9 cellular contexts compared by ENCODE assay signal in the genomic region with DNA sequence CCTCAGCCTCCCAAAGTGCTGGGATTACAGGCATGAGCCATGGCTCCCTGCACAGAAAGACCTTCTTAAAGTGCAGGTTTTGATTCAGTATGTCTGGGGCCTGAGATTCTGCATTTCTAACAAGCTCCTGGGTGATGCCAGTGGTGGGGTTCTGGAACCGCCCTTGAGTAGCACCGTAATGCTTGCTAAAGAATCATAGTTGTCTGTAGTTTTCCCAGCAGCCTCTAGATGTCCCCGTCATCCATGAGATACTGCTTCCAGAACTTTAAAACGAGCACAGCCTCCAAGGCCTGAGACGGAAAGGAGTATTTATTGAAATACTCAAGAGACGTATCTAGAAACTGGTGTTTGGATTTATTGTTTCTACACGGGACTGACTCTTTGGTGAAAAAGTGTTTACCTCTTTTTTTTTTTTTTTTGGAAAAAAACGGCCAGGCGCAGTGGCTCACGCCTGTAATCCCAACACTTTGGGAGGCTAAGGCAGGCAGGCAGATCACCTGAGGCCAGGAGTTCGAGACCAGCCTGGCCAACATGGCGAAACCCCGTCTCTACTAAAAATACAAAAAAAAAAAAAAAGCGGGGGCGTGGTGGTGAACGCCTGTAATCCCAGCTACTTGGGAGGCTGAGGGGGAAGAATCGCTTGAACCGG. TPM values are rescaled to one million over a fixed set of nuclear protein-coding genes. Genes with fewer than 3 reads are reported as not detected.
DNase-seq lines count a peak whose midpoint lies in the region; ATAC-seq, FAIRE-seq and TF ChIP-seq lines count a peak whose summit lies in the region.
"Had no signal": no experiment of that assay in that cellular context is flagged by ENCODE, and none has a peak within 500 bp of the region (broad histone marks: within the 10 kb centered on the region; RNA-seq: fewer than 3 reads in every experiment).

No MANE protein-coding gene starts in this region.

- no peaks in the 10 kb centered on the region for H3K9me3 ChIP-seq in K562 (replicated peaks; ENCODE audit: control insufficient read depth, insufficient read depth, low read depth, low read length)

- no peak overlapping the region for H3K9ac ChIP-seq in K562 (ENCODE audit: insufficient read depth in 1 of 2, low read depth in 2 of 2, low read length in 2 of 2)

- BruUV-seq in K562 (replicated peaks; lab: Mats Ljungman, UMichigan), result no TSS peak

- peaks cover 21% of the 10 kb centered on the region for H3K79me2 ChIP-seq in K562 (ENCODE audit: control insufficient read depth, insufficient read depth, low read length)

- H2AFZ ChIP-seq in K562 (ENCODE audit: low read depth, low read length), result no peak overlapping the region

- H3K36me3 ChIP-seq in BJ (ENCODE audit: control insufficient read depth, insufficient read depth, low read length) (no peaks in the 10 kb centered on the region), K562 (ENCODE audit: control insufficient read depth, insufficient read depth, low read length) (peaks cover 19% of the 10 kb centered on the region; the same call in 2 of the 3 replicates)

- ATAC-seq in GM19351 (IDR thresholded peaks at IDR 0.05; ENCODE audit: unreplicated experiment) (peak; percentile 18), SK-N-SH treated with all-trans-retinoic acid at 6 μM for 48 hours (peak; percentile 29), K562 (peak; percentile 40), GM19395 (IDR thresholded peaks at IDR 0.05; ENCODE audit: unreplicated experiment) (no peak)

- POLR2A ChIA-PET in BJ (lab: Charles Lee) (no interaction called here), K562 (lab: Yijun Ruan, JAX) (interaction anchor here (1.4 kb wide), 1 partner anchor 40 kb away, joined by 3 read pairs; no protein-coding TSS in a partner anchor)

- CTCF ChIA-PET in BJ (lab: Yijun Ruan, JAX) (interaction anchor here (0.6 to 1.7 kb wide), 23 partner anchors 9 to 517 kb away, joined by 3 to 10 read pairs (median 3); no protein-coding TSS in a partner anchor), K562 (lab: Yijun Ruan, JAX; ENCODE audit: low intra/inter-chr PET ratio) (interaction anchor here (0.6 to 1.8 kb wide), 6 partner anchors 291 to 735 kb away, joined by 3 to 13 read pairs (median 10); no protein-coding TSS in a partner anchor)

- TF ChIP-seq POLR2A in K562 (conservative IDR thresholded peaks at IDR 0.05), result no peak

- peak; percentile 82 for FAIRE-seq in K562 (lab: Jason Lieb, UNC)

- 0 out of 2 replicates have a peak, but pooled peaks have one; percentile 3 for TF ChIP-seq EP300 in K562 (IDR thresholded peaks at IDR 0.05; ENCODE audit: low read length)

- DNase-seq in BJ (ENCODE audit: low read depth) (no peak), NCI-H1436 treated with DMSO at 0.1 percent for 48 hours (lab: John Stamatoyannopoulos, UW) (peak; percentile 16), K562 (ENCODE audit: extremely low read depth in 1 of 4, low spot score in 3 of 4) (peak; percentile 59 to 85 (median 64)), iPS-NIHi11 (ENCODE audit: low spot score) (peak; percentile 62), smooth muscle cell of the brain vasculature (ENCODE audit: low read depth, low spot score) (peak; percentile 41)

- WGBS in K562 (ENCODE audit: insufficient coverage, low coverage, missing lambda C conversion rate), result 33% methylated on average over 9 of the region's 18 CpGs

- TF ChIP-seq RAD21 in K562 (CRISPR knock-in tag; conservative IDR thresholded peaks at IDR 0.05 in 1 of 2, IDR thresholded peaks at IDR 0.05 in 1 of 2), result peak; percentile 76 to 84

- H4K20me1 ChIP-seq in K562 (replicated peaks; ENCODE audit: control insufficient read depth, insufficient read depth, low read length), result no peaks in the 10 kb centered on the region

- H3K27me3 ChIP-seq in BJ (ENCODE audit: control insufficient read depth, insufficient read depth, low read length) (no peaks in the 10 kb centered on the region), K562 (ENCODE audit: control insufficient read depth in 2 of 2, insufficient read depth in 2 of 2, low read length in 2 of 2) (no peaks in the 10 kb centered on the region)

- no peak overlapping the region for H3K4me2 ChIP-seq in K562 (ENCODE audit: insufficient read depth, low read length)

- H3K27ac ChIP-seq in K562 (ENCODE audit: extremely low read depth, low read depth, low read length), result no peak overlapping the region
- H3K27ac ChIP-seq: skin epidermis had no signal

- H3K9me1 ChIP-seq in K562 (ENCODE audit: control insufficient read depth, insufficient read depth, low read length), result no peaks in the 10 kb centered on the region

- TF ChIP-seq CTCF in BJ (IDR thresholded peaks at IDR 0.05; ENCODE audit: insufficient read depth, low read depth, low read length) (peak; percentile 72), K562 (IDR thresholded peaks at IDR 0.05 in 2 of 3, conservative IDR thresholded peaks at IDR 0.05 in 1 of 3; ENCODE audit: insufficient read depth in 2 of 3, low read depth in 1 of 3, low read length in 3 of 3) (peak; percentile 73 to 90 (median 79))

- H3K4me3 ChIP-seq in BJ (ENCODE audit: low read depth, low read length) (no peak overlapping the region), K562 (no peak overlapping the region)
- H3K4me3 ChIP-seq: skin epidermis had no signal

- H3K4me1 ChIP-seq in K562 (replicated peaks in 1 of 2; ENCODE audit: control insufficient read depth in 2 of 2, insufficient read depth in 2 of 2, low read length in 2 of 2), result peaks cover 17 to 22% of the 10 kb centered on the region in 2 experiments; a peak in 4 of 5 replicates

- intact Hi-C loops in K562 (cut with micrococcal nuclease), result loop anchor here (1.0 to 2.0 kb wide), 3 partner anchors 114 to 290 kb away; no protein-coding TSS in a partner anchor

- in situ Hi-C loops in K562 (cut with MboI), result no loop called here

RNA-seq across cellular contexts. Expression of a gene that starts 2.6 kb away (rescaled TPM):
- polyA plus RNA-seq in BJ (2011; rRNA removed), result 25.7 and 30.8 TPM in 2 replicates
- 28.5 and 37.1 TPM in 2 replicates for polyA minus RNA-seq in BJ (2011; rRNA and poly(A)+ RNA removed)
- 35.1 and 99.5 TPM in 2 replicates for total RNA-seq in K562 (2011; cell fraction: chromatin; rRNA removed; ENCODE audit: low replicate concordance)
- total RNA-seq in K562 (2011; cell fraction: nucleolus; rRNA removed), result 118 and 119 TPM in 2 replicates
- total RNA-seq in K562 (2011; cell fraction: nucleoplasm; rRNA removed), result 78.9 and 84.8 TPM in 2 replicates
- total RNA-seq in K562 (2014; rRNA removed), result 85.5 and 99.4 TPM in 2 replicates
- total RNA-seq in K562 (2014; rRNA removed; fragmentation: Illumina TruSeq; extraction: Trizol), result 30.7 and 33.8 TPM in 2 replicates
- total RNA-seq in K562 (2015; rRNA removed; fragmentation: Illumina TruSeq; extraction: Trizol), result 38.9 and 39.7 TPM in 2 replicates
- 56.4 and 57.5 TPM in 2 replicates for total RNA-seq in K562 (2021)
- polyA plus RNA-seq in K562 (2011; rRNA removed), result 35.9 and 39.0 TPM in 2 replicates
- polyA plus RNA-seq in K562 (2011; cell fraction: cytosol; rRNA removed), result 46.7 and 101 TPM in 2 replicates
- 32.1 and 53.1 TPM in 2 replicates for polyA plus RNA-seq in K562 (2011; cell fraction: nucleus; rRNA removed)
- polyA plus RNA-seq in K562 (2012), result 40.2 and 44.0 TPM in 2 replicates
- 52.4 and 53.1 TPM in 2 replicates for polyA plus RNA-seq in K562 (2014; fragmentation: Illumina TruSeq; extraction: Trizol)
- polyA plus RNA-seq in K562 (2014; fragmentation: Nextera tagmentation; extraction: Ambion mirVana), result 10 to 100 TPM in 1 of 2 experiments, 1 to 10 TPM in 1; 7.9 to 13.0 TPM
- 94.5 and 94.7 TPM in 2 replicates for polyA plus RNA-seq in K562 (2014; rRNA removed)
- polyA minus RNA-seq in K562 (2011; rRNA and poly(A)+ RNA removed), result 39.1 and 54.9 TPM in 2 replicates
- polyA minus RNA-seq in K562 (2011; cell fraction: cytosol; rRNA and poly(A)+ RNA removed), result 30.2 and 38.8 TPM in 2 replicates
- polyA minus RNA-seq in K562 (2011; cell fraction: nucleus; rRNA and poly(A)+ RNA removed), result 23.4 and 26.4 TPM in 2 replicates

RNA-seq across cellular contexts. Expression of a gene that starts 53.5 kb away (rescaled TPM):
- polyA plus RNA-seq in BJ (2011; rRNA removed) (30.0 and 36.2 TPM in 2 replicates), K562 (2011; rRNA removed) (45.5 and 47.7 TPM in 2 replicates), K562 (2014; fragmentation: Illumina TruSeq; extraction: Trizol) (37.7 and 42.9 TPM in 2 replicates), K562 (2014; fragmentation: Nextera tagmentation; extraction: Ambion mirVana) (10 to 100 TPM in 1 of 2 experiments, 1 to 10 TPM in 1; 7.2 to 10.7 TPM), K562 (2014; rRNA removed) (25.5 and 29.2 TPM in 2 replicates)
- 31.5 and 37.7 TPM in 2 replicates for polyA minus RNA-seq in BJ (2011; rRNA and poly(A)+ RNA removed)
- 56.4 and 57.9 TPM in 2 replicates for total RNA-seq in K562 (2011; cell fraction: chromatin; rRNA removed; ENCODE audit: low replicate concordance)
- total RNA-seq in K562 (2011; cell fraction: nucleolus; rRNA removed), result 30.9 and 35.8 TPM in 2 replicates
- total RNA-seq in K562 (2011; cell fraction: nucleoplasm; rRNA removed), result 54.3 and 85.3 TPM in 2 replicates
- total RNA-seq in K562 (2014; rRNA removed) (28.9 and 32.8 TPM in 2 replicates), K562 (2014; rRNA removed; fragmentation: Illumina TruSeq; extraction: Trizol) (63.8 and 70.0 TPM in 2 replicates), K562 (2015; rRNA removed; fragmentation: Illumina TruSeq; extraction: Trizol) (51.2 and 56.6 TPM in 2 replicates), K562 (2021) (61.3 and 67.5 TPM in 2 replicates)
- 16.7 and 30.0 TPM in 2 replicates for polyA plus RNA-seq in K562 (2011; cell fraction: cytosol; rRNA removed)
- 16.0 and 22.1 TPM in 2 replicates for polyA plus RNA-seq in K562 (2011; cell fraction: nucleus; rRNA removed)
- 24.4 and 27.6 TPM in 2 replicates for polyA plus RNA-seq in K562 (2012)
- polyA minus RNA-seq in K562 (2011; rRNA and poly(A)+ RNA removed), result 106 and 108 TPM in 2 replicates
- 36.5 and 48.0 TPM in 2 replicates for polyA minus RNA-seq in K562 (2011; cell fraction: cytosol; rRNA and poly(A)+ RNA removed)
- 9.8 and 19.0 TPM in 2 replicates for polyA minus RNA-seq in K562 (2011; cell fraction: nucleus; rRNA and poly(A)+ RNA removed)
